13 cellular contexts compared by ENCODE assay signal in the genomic region with DNA sequence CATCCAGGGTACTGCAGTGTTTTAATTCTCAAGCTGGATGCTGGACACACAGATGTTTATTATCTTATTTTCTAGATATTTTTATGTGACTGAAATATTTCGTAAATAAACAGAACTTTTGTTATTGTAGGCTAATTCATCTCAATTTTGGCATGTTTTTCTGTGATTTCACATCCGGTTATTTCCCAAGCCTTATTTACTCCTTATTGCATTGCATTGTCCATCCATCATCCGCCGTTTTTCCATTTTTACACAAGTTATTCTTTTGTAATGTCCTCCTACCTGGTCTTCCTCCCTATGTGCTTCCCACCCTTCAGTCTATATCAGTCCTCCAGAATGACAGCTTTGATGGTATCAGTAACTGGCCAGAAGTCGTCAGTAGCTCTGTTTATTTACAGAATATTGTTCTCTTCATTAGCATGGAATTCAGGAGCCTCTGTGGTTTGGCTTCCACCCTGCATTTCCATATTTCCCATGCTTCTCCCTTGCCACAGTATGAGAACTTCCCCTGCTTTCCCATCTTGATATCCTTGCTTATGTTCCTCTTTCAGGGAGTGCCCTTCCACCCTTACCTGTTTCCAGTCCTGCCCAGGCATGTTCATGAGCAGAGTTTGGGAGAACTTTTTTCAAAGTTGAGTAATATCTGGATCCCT. TPM values are rescaled to one million over a fixed set of nuclear protein-coding genes. Genes with fewer than 3 reads are reported as not detected.
DNase-seq lines count a peak whose midpoint lies in the region; ATAC-seq and TF ChIP-seq lines count a peak whose summit lies in the region.
"Had no signal": no experiment of that assay in that cellular context is flagged by ENCODE, and none has a peak within 500 bp of the region (broad histone marks: within the 10 kb centered on the region; RNA-seq: fewer than 3 reads in every experiment).

No MANE protein-coding gene starts in this region.

- no peaks in the 10 kb centered on the region for H3K27me3 Mint-ChIP-seq in CD4-positive, alpha-beta T cell
- H3K27me3 Mint-ChIP-seq: effector memory CD8-positive, alpha-beta T cell had no signal

- H3K4me3 ChIP-seq in left lung, result no peak overlapping the region
- H3K4me3 ChIP-seq in Karpas-422 (ENCODE audit: low read length), result no peak overlapping the region

- 0 out of 2 replicates have a peak, but pooled peaks cover 3% of the 10 kb centered on the region for H3K9me2 ChIP-seq in Karpas-422 (replicated peaks; ENCODE audit: insufficient read depth, low read length)

- H3K79me2 ChIP-seq in Karpas-422 (ENCODE audit: low read length), result no peaks in the 10 kb centered on the region

- H3K27ac ChIP-seq in CD4-positive, alpha-beta T cell (ENCODE audit: low read depth, low read length), result no peak overlapping the region
- H3K27ac ChIP-seq in left lung (peak overlapping the region in 1 of 2 donors; percentile 20), Karpas-422 (ENCODE audit: low read length) (no peak overlapping the region)

- H3K4me1 ChIP-seq in left lung (peaks cover 6 to 15% of the 10 kb centered on the region in 2 donors), Karpas-422 (ENCODE audit: low read length) (no peaks in the 10 kb centered on the region)

- peaks cover 20% of the 10 kb centered on the region for H3K4me1 Mint-ChIP-seq in CD4-positive, alpha-beta T cell (ENCODE audit: low read depth)

- H3K36me3 Mint-ChIP-seq in CD4-positive, alpha-beta T cell (ENCODE audit: low read depth), result no peaks in the 10 kb centered on the region

- no peaks in the 10 kb centered on the region for H3K36me3 ChIP-seq in left lung
- H3K36me3 ChIP-seq in Karpas-422 (ENCODE audit: insufficient read depth, low read length), result no peaks in the 10 kb centered on the region

- DNase-seq in CD4-positive, alpha-beta T cell, result no peak
- DNase-seq in HCEC 1CT (peak; percentile 91), amniotic epithelial cell (ENCODE audit: low read depth) (peak; percentile 91), left lung (no peak), Karpas-422 (no peak), GM10266 (ENCODE audit: extremely low spot score) (no peak)
- DNase-seq in central memory CD4-positive, alpha-beta T cell, result no peak
- DNase-seq: activated effector memory CD4-positive, alpha-beta T cell treated with Interleukin-2 at 50 U/mL for 16 hours; effector memory CD8-positive, alpha-beta T cell; kidney glomerular epithelial cell; NCI-H82; retina had no signal

- intact Hi-C loops in CD4-positive, alpha-beta T cell (cut with DNase I, micrococcal nuclease), result no loop called here
- intact Hi-C loops in left lung (cut with DNase I), result no loop called here

- H3K9ac ChIP-seq in Karpas-422 (ENCODE audit: low read length), result no peak overlapping the region

- H3K4me3 Mint-ChIP-seq in CD4-positive, alpha-beta T cell, result no peak overlapping the region
- H3K4me3 Mint-ChIP-seq: effector memory CD8-positive, alpha-beta T cell had no signal

- TF ChIP-seq CTCF in CD4-positive, alpha-beta T cell (IDR thresholded peaks at IDR 0.05), result no peak
- TF ChIP-seq CTCF in left lung (IDR thresholded peaks at IDR 0.05) (no peak), GM10266 (IDR thresholded peaks at IDR 0.05; ENCODE audit: control insufficient read depth, insufficient read depth, low read depth, missing control alignments) (no peak)

- CTCF ChIA-PET in CD4-positive, alpha-beta T cell (lab: Charles Lee), result no interaction called here

- no peaks in the 10 kb centered on the region for H4K20me1 ChIP-seq in Karpas-422 (ENCODE audit: insufficient read depth, low read depth, low read length)

- no peak overlapping the region for H2AFZ ChIP-seq in Karpas-422 (ENCODE audit: low read length)

- H3K4me2 ChIP-seq in Karpas-422 (ENCODE audit: low read depth, low read length, poor library complexity, severe bottlenecking), result no peak overlapping the region

- peak; percentile 17 for ATAC-seq in CD4-positive, alpha-beta T cell (ENCODE audit: poor library complexity)
- peak; percentile 25 for ATAC-seq in left lung
- no peak for ATAC-seq in GM19455 (IDR thresholded peaks at IDR 0.05; ENCODE audit: unreplicated experiment)
- ATAC-seq: effector memory CD8-positive, alpha-beta T cell had no signal

- peak overlapping the region; percentile 64 for H3K27ac Mint-ChIP-seq in CD4-positive, alpha-beta T cell
- H3K27ac Mint-ChIP-seq: effector memory CD8-positive, alpha-beta T cell had no signal

- no peaks in the 10 kb centered on the region for H3K9me3 ChIP-seq in CD4-positive, alpha-beta T cell (ENCODE audit: control insufficient read depth, low read length)
- H3K9me3 ChIP-seq in left lung (no peaks in the 10 kb centered on the region), Karpas-422 (ENCODE audit: low read length) (peaks cover 14% of the 10 kb centered on the region; the same call in 1 of the 2 replicates)

- no peaks in the 10 kb centered on the region for H3K27me3 ChIP-seq in CD4-positive, alpha-beta T cell (ENCODE audit: control insufficient read depth, insufficient read depth, low read length)
- H3K27me3 ChIP-seq in left lung (no peaks in the 10 kb centered on the region), Karpas-422 (ENCODE audit: low read length) (no peaks in the 10 kb centered on the region)

- no peaks in the 10 kb centered on the region for H3K9me3 Mint-ChIP-seq in CD4-positive, alpha-beta T cell

- POLR2A ChIA-PET in CD4-positive, alpha-beta T cell (lab: Charles Lee), result no interaction called here

RNA-seq across cellular contexts. Expression of gene GNAI1, which starts 16.1 kb away (rescaled TPM):
- total RNA-seq in CD4-positive, alpha-beta T cell, result 1 to 10 TPM; 1.2 to 2.8 TPM
- total RNA-seq in left lung, result 10 to 100 TPM; 27.3 to 32.4 TPM
- not detected in 2 replicates for total RNA-seq in Karpas-422 (2014; rRNA removed; shearing (Covaris generic); ENCODE audit: low replicate concordance)

Comparison
In these comparisons a context has a peak if more than half of its experiments do, and no peak if none do; other contexts are left out.
1. DNase-seq: peak in HCEC 1CT (single experiment) and amniotic epithelial cell (single experiment); none in CD4-positive, alpha-beta T cell (0 of 10), left lung (0 of 2), central memory CD4-positive, alpha-beta T cell (single experiment), Karpas-422 (single experiment) and GM10266 (single experiment).
2. RNA of gene GNAI1, which starts 16.1 kb away (total RNA-seq): 27.3 to 32.4 TPM in left lung; 1.2 to 2.8 TPM in CD4-positive, alpha-beta T cell and not detected in Karpas-422; every median in the first group is over 4 times any median in the second.